In genomic region chr5:72237415-72237814, GRCh38 we compare ENCODE assay signal across 1 cellular context.
A peak's percentile ranks its signal among the peaks of the same experiment; 100 is the strongest.
TF ChIP-seq lines count a peak whose summit lies in the region.

No MANE protein-coding gene starts in this region.

TF ChIP-seq in K562, 482 proteins besides CTCF, POLR2A, EP300 and RAD21 (continued from another document):
- TF ChIP-seq CXXC5 (CRISPR knock-in tag; IDR thresholded peaks at IDR 0.05) (0 out of 2 replicates have a peak, but pooled peaks have one; percentile 11), ATF4 (CRISPR knock-in tag; IDR thresholded peaks at IDR 0.05) (peak; percentile 65), FOXA3 (CRISPR knock-in tag; conservative IDR thresholded peaks at IDR 0.05 in 1 of 2, IDR thresholded peaks at IDR 0.05 in 1 of 2) (no peak), FOXK2 (conservative IDR thresholded peaks at IDR 0.05 in 1 of 2, IDR thresholded peaks at IDR 0.05 in 1 of 2; ENCODE audit: low read depth in 2 of 2) (peak in 1 of 2 experiments; percentile 41; a peak in 2 of 4 replicates), DPF2 (IDR thresholded peaks at IDR 0.05) (peak; percentile 27; the same call in 1 of the 2 replicates), JUND (IDR thresholded peaks at IDR 0.05; ENCODE audit: borderline replicate concordance, low read depth, low read length) (0 out of 2 replicates have a peak, but pooled peaks have one; percentile 9), JUND (tag; IDR thresholded peaks at IDR 0.05; ENCODE audit: borderline replicate concordance, low read depth, low read length) (no peak; the same call in 2 of the 3 replicates), NRF1 (conservative IDR thresholded peaks at IDR 0.05 in 1 of 2, IDR thresholded peaks at IDR 0.05 in 1 of 2) (0 out of 4 replicates have a peak, but pooled peaks of 1 of the 2 experiments have one; percentile 21), TRIM24 (IDR thresholded peaks at IDR 0.05) (peak in 1 of 2 experiments; percentile 67; a peak in 1 of 4 replicates), POLR2H (tag; IDR thresholded peaks at IDR 0.05; ENCODE audit: low read depth) (peak; percentile 34; the same call in 1 of the 2 replicates), LEF1 (IDR thresholded peaks at IDR 0.05) (peak; percentile 11; the same call in 1 of the 2 replicates), ZNF592 (IDR thresholded peaks at IDR 0.05) (peak; percentile 73), ZNF175 (CRISPR knock-in tag; IDR thresholded peaks at IDR 0.05; ENCODE audit: low read depth) (peak; percentile 71), ZNF766 (CRISPR knock-in tag; conservative IDR thresholded peaks at IDR 0.05) (peak; percentile 26), DMBX1 (CRISPR knock-in tag; IDR thresholded peaks at IDR 0.05; ENCODE audit: borderline replicate concordance) (peak; percentile 40; the same call in 1 of the 2 replicates), SMARCE1 (IDR thresholded peaks at IDR 0.05) (no peak), ZNF589 (CRISPR knock-in tag; IDR thresholded peaks at IDR 0.05; ENCODE audit: low read depth) (peak; percentile 25; the same call in 1 of the 2 replicates), L3MBTL2 (IDR thresholded peaks at IDR 0.05) (peak; percentile 16; the same call in 1 of the 2 replicates), ZNF639 (CRISPR knock-in tag; conservative IDR thresholded peaks at IDR 0.05 in 1 of 2, IDR thresholded peaks at IDR 0.05 in 1 of 2) (0 out of 4 replicates have a peak, but pooled peaks of 1 of the 2 experiments have one; percentile 40), FOXJ2 (tag; IDR thresholded peaks at IDR 0.05) (peak; percentile 57; the same call in 1 of the 2 replicates), NR1H2 (CRISPR knock-in tag; IDR thresholded peaks at IDR 0.05) (no peak), SNRNP70 (optimal IDR thresholded peaks at IDR 0.05; ENCODE audit: low read depth, low read length) (no peak)
